22 cellular contexts compared by ENCODE assay signal in the genomic region with DNA sequence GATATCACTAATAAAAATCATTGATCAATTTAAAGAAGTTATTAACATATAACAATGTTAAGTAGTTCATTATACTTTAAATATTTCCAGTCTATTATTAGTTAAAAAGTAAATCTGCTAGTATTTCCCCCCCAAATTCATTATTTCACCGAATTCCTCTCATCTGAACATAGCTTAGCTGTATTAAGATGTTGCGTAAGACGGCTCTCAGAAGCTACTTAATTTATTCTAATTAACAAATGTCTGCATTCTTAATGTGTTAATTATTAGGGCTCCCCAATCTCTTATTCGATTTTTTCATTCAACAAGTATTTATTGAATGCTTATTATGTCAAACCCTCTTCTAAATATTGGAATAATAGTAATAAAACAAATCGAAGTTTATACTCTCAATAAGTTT.
DNase-seq lines count a peak whose midpoint lies in the region; ATAC-seq, FAIRE-seq and TF ChIP-seq lines count a peak whose summit lies in the region.
"Had no signal": no experiment of that assay in that cellular context is flagged by ENCODE, and none has a peak within 500 bp of the region (broad histone marks: within the 10 kb centered on the region; RNA-seq: fewer than 3 reads in every experiment).

No MANE protein-coding gene starts in this region.

- no peak overlapping the region for H3K4me3 Mint-ChIP-seq in WTC11
- H3K4me3 Mint-ChIP-seq in progenitor cell of endocrine pancreas (ENCODE audit: low read depth) = no peak overlapping the region
- H3K4me3 Mint-ChIP-seq: B cell; CD4-positive, CD25-positive, alpha-beta regulatory T cell; CD8-positive, alpha-beta memory T cell had no signal

- H3K27me3 Mint-ChIP-seq in WTC11 (ENCODE audit: low read depth) = no peaks in the 10 kb centered on the region
- no peaks in the 10 kb centered on the region for H3K27me3 Mint-ChIP-seq in progenitor cell of endocrine pancreas
- H3K27me3 Mint-ChIP-seq: B cell; CD4-positive, CD25-positive, alpha-beta regulatory T cell had no signal

- H3K36me3 Mint-ChIP-seq in WTC11 (peaks cover 5% of the 10 kb centered on the region), progenitor cell of endocrine pancreas (ENCODE audit: insufficient read depth) (peaks cover 5% of the 10 kb centered on the region)
- H3K36me3 Mint-ChIP-seq: CD4-positive, CD25-positive, alpha-beta regulatory T cell; CD8-positive, alpha-beta memory T cell had no signal

- in situ Hi-C loops in HepG2 (cut with HindIII; ENCODE audit: extremely low pct_ligation_motif_present, low pct_unique_long_range_greater_than_20kb) = no loop called here

- no peak overlapping the region for H2AFZ ChIP-seq in HepG2 (ENCODE audit: low read length)

- TF ChIP-seq RAD21 in HepG2 (CRISPR knock-in tag; IDR thresholded peaks at IDR 0.05) = no peak

- H3K9ac ChIP-seq in HepG2 (ENCODE audit: insufficient read depth, low read depth, low read length) (no peak overlapping the region), kidney (ENCODE audit: low read length in 2 of 2) (no peak overlapping the region)
- H3K9ac ChIP-seq: BLaER1 had no signal

- POLR2A ChIA-PET in HepG2 (lab: Yijun Ruan, JAX) (no interaction called here), WTC11 (lab: Charles Lee) (no interaction called here)

- H3K27me3 ChIP-seq in HepG2 (ENCODE audit: control insufficient read depth in 1 of 2, insufficient read depth in 2 of 2, low read length in 2 of 2) (no peaks in the 10 kb centered on the region), right lobe of liver (peaks cover 0 to 3% of the 10 kb centered on the region in 2 donors)
- H3K27me3 ChIP-seq: BLaER1 had no signal

- no peak for TF ChIP-seq POLR2A in HepG2 (IDR thresholded peaks at IDR 0.05; ENCODE audit: insufficient read depth in 1 of 2, low read depth in 2 of 2, low read length in 2 of 2)
- no peak for TF ChIP-seq POLR2A in right lobe of liver (IDR thresholded peaks at IDR 0.05)

- H4K20me1 ChIP-seq in HepG2 (ENCODE audit: insufficient read depth, low read length) = no peaks in the 10 kb centered on the region
- H4K20me1 ChIP-seq: BLaER1 had no signal

- no peak overlapping the region for H3K4me2 ChIP-seq in HepG2 (ENCODE audit: low read depth, low read length)
- H3K4me2 ChIP-seq: BLaER1 had no signal

- H3K9me3 Mint-ChIP-seq in WTC11 (peaks cover 13% of the 10 kb centered on the region), progenitor cell of endocrine pancreas (ENCODE audit: low read depth) (peaks cover 18% of the 10 kb centered on the region)

- ATAC-seq in HepG2 (no peak), right lobe of liver (no peak), WTC11 (no peak), HG02884 (IDR thresholded peaks at IDR 0.05; ENCODE audit: unreplicated experiment) (no peak), GM18873 (IDR thresholded peaks at IDR 0.05; ENCODE audit: low FRiP score, unreplicated experiment) (no peak)

- intact Hi-C loops in HepG2 (cut with micrococcal nuclease; ENCODE audit: unreplicated experiment) = loop anchor here (10.0 kb wide), 1 partner anchor 105 kb away; no protein-coding TSS in a partner anchor
- intact Hi-C loops in right lobe of liver (cut with DNase I) = no loop called here
- intact Hi-C loops in kidney (cut with DNase I) = no loop called here

- H3K36me3 ChIP-seq in HepG2 (replicated peaks in 1 of 2; ENCODE audit: control insufficient read depth in 1 of 2, insufficient read depth in 2 of 2, low read length in 2 of 2) (no peaks in the 10 kb centered on the region), right lobe of liver (no peaks in the 10 kb centered on the region), kidney (ENCODE audit: control insufficient read depth in 1 of 2, insufficient read depth in 2 of 2, low read length in 2 of 2) (no peaks in the 10 kb centered on the region)
- H3K36me3 ChIP-seq: BLaER1 had no signal

- H3K4me1 Mint-ChIP-seq in WTC11 = peaks cover 56% of the 10 kb centered on the region
- peaks cover 26% of the 10 kb centered on the region for H3K4me1 Mint-ChIP-seq in progenitor cell of endocrine pancreas (ENCODE audit: low read depth)
- H3K4me1 Mint-ChIP-seq: B cell; CD4-positive, CD25-positive, alpha-beta regulatory T cell; CD8-positive, alpha-beta memory T cell had no signal

- FAIRE-seq in HepG2 (lab: Jason Lieb, UNC) (no peak), kidney (lab: Jason Lieb, UNC) (peak; percentile 27)
- FAIRE-seq: D721Med, GM12891, GM18507 had no signal

- H3K9me3 ChIP-seq in HepG2 (ENCODE audit: low read length) = no peaks in the 10 kb centered on the region
- no peaks in the 10 kb centered on the region for H3K9me3 ChIP-seq in right lobe of liver
- H3K9me3 ChIP-seq in kidney (ENCODE audit: control insufficient read depth in 1 of 2, low read length in 2 of 2) = no peaks in the 10 kb centered on the region
- H3K9me3 ChIP-seq: BLaER1 had no signal

- no peak overlapping the region for H3K4me3 ChIP-seq in HepG2 (replicated peaks in 1 of 3; ENCODE audit: insufficient read depth in 1 of 3, low read depth in 2 of 3, low read length in 3 of 3)
- no peak overlapping the region for H3K4me3 ChIP-seq in right lobe of liver
- H3K4me3 ChIP-seq in kidney (ENCODE audit: low read length in 2 of 2) = no peak overlapping the region
- H3K4me3 ChIP-seq: BLaER1 had no signal

- CTCF ChIA-PET in HepG2 (lab: Yijun Ruan, JAX; ENCODE audit: low intra/inter-chr PET ratio, low total read pairs) (no interaction called here), WTC11 (lab: Charles Lee) (interaction anchor here (1.0 kb wide), 1 partner anchor 28 kb away, joined by 7 read pairs; no protein-coding TSS in a partner anchor)

- DNase-seq in HepG2 (ENCODE audit: low spot score) (no peak), right lobe of liver (no peak), WTC11 (ENCODE audit: low spot score) (no peak), kidney (no peak), progenitor cell of endocrine pancreas (ENCODE audit: low spot score, unreplicated experiment) (no peak), DMS79 (lab: John Stamatoyannopoulos, UW) (no peak)
- DNase-seq: CD4-positive, CD25-positive, alpha-beta regulatory T cell; CD8-positive, alpha-beta memory T cell; DMS 273 treated with DMSO at 0.1 percent for 48 hours; DMS79 treated with DMSO at 0.1 percent for 48 hours; GF-D8; GOT3; H7; HCEC 1CT had no signal

- H3K27ac ChIP-seq in HepG2 (ENCODE audit: extremely low read length, insufficient read depth, low read length) (no peak overlapping the region), right lobe of liver (no peak overlapping the region), kidney (ENCODE audit: low read depth in 2 of 2, low read length in 2 of 2) (no peak overlapping the region)
- H3K27ac ChIP-seq: BLaER1, C4-2B had no signal

- H3K27ac Mint-ChIP-seq in WTC11 = peak overlapping the region; percentile 54; the same call in 1 of the 2 replicates
- peak overlapping the region; percentile 50 for H3K27ac Mint-ChIP-seq in progenitor cell of endocrine pancreas
- H3K27ac Mint-ChIP-seq: B cell; CD4-positive, CD25-positive, alpha-beta regulatory T cell; CD8-positive, alpha-beta memory T cell had no signal

- WGBS in HepG2 (ENCODE audit: low lambda C conversion rate) = 27% methylated on average over 5 of the region's 5 CpGs
- 47% methylated on average over 5 of the region's 5 CpGs for WGBS in right lobe of liver (ENCODE audit: insufficient coverage, low coverage, low lambda C conversion rate, missing lambda C conversion rate)

- TF ChIP-seq CTCF in HepG2 (CRISPR knock-in tag; IDR thresholded peaks at IDR 0.05) (no peak), right lobe of liver (IDR thresholded peaks at IDR 0.05) (no peak), WTC11 (IDR thresholded peaks at IDR 0.05) (no peak), kidney (IDR thresholded peaks at IDR 0.05; ENCODE audit: borderline replicate concordance, extremely low read depth, insufficient read depth) (no peak), progenitor cell of endocrine pancreas (IDR thresholded peaks at IDR 0.05; ENCODE audit: unreplicated experiment) (no peak)

- TF ChIP-seq EP300 in HepG2 (IDR thresholded peaks at IDR 0.05; ENCODE audit: low read depth in 2 of 2, low read length in 2 of 2) (no peak), HepG2 (CRISPR knock-in tag; IDR thresholded peaks at IDR 0.05; ENCODE audit: borderline replicate concordance) (no peak)

- no peaks in the 10 kb centered on the region for H3K79me2 ChIP-seq in HepG2 (ENCODE audit: insufficient read depth, low read length)

- BruUV-seq in HepG2 (replicated peaks; lab: Mats Ljungman, UMichigan) = no TSS peak

- no peaks in the 10 kb centered on the region for H3K4me1 ChIP-seq in HepG2 (ENCODE audit: insufficient read depth, low read length)
- no peaks in the 10 kb centered on the region for H3K4me1 ChIP-seq in right lobe of liver
- H3K4me1 ChIP-seq in kidney (ENCODE audit: control insufficient read depth in 1 of 2, insufficient read depth in 1 of 2, low read depth in 1 of 2, low read length in 2 of 2) = no peaks in the 10 kb centered on the region
- H3K4me1 ChIP-seq: BLaER1 had no signal

TF ChIP-seq in HepG2, 621 proteins besides CTCF, POLR2A, EP300 and RAD21:
- TF ChIP-seq CEBPB (IDR thresholded peaks at IDR 0.05; ENCODE audit: borderline replicate concordance, low read depth, low read length) (peak; percentile 37; the same call in 1 of the 2 replicates), RFXAP (CRISPR knock-in tag; IDR thresholded peaks at IDR 0.05; ENCODE audit: borderline replicate concordance) (no peak)

TF ChIP-seq in WTC11, 78 proteins besides CTCF, POLR2A, EP300 and RAD21 (continues in another document):
- TF ChIP-seq JAZF1 (CRISPR knock-in tag; IDR thresholded peaks at IDR 0.05) (no peak), CREB1 (CRISPR knock-in tag; IDR thresholded peaks at IDR 0.05) (no peak), HMGA2 (CRISPR knock-in tag; IDR thresholded peaks at IDR 0.05) (no peak)
- TF ChIP-seq, protein P1, sequence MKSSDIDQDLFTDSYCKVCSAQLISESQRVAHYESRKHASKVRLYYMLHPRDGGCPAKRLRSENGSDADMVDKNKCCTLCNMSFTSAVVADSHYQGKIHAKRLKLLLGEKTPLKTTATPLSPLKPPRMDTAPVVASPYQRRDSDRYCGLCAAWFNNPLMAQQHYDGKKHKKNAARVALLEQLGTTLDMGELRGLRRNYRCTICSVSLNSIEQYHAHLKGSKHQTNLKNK (CRISPR knock-in tag; IDR thresholded peaks at IDR 0.05) = no peak
- TF ChIP-seq, protein P2, sequence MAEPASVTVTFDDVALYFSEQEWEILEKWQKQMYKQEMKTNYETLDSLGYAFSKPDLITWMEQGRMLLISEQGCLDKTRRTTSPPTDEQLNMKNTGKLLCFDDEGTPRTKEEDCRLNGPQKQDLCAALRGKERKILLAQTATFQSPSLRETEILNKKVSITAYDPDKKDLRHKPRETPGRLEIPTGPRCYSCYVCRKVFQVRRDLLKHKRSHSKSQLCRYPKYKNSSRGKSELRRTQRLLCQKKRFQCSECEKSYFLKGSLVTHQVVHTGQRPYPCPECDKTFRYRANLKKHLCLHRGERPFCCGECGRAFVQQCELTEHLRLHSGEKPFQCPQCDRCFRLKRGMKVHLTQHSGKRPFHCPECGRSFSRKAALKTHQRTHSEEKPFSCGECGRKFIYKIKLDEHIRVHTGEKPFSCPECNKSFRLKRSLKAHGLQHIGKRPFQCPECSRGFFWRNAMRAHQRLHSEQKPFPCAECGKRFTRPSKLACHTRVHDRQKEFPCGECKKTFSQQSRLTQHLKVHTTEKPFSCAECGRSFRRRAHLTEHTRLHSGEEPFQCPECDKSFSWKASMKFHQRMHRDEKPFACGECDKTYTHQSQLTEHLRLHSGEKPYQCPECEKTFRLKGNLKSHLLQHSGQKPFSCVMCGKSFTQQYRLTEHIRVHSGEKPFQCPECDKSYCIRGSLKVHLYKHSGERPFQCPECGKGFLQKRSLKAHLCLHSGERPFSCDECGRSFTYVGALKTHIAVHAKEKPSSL (CRISPR knock-in tag; conservative IDR thresholded peaks at IDR 0.05) = no peak
